23 cellular contexts compared by ENCODE assay signal in the genomic region with DNA sequence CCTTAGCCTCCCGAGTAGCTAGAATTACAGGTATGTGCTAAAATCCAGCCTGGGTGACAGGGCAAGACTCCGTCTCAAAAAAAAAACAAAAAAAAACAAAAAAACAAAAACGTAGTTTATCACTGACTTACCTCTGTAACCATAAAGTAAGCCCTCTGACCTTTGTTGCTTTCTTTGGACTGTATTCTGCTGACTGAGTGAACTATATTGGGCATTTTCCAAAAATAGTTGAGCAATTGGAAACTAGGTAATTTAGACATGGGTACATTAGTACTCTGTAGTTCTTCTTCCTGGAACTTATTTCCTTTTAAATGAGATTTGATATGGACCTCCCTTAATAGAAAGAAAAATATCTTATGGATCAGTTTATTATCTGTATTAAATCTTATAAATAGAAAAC.
DNase-seq lines count a peak whose midpoint lies in the region; ATAC-seq and TF ChIP-seq lines count a peak whose summit lies in the region.
"Had no signal": no experiment of that assay in that cellular context is flagged by ENCODE, and none has a peak within 500 bp of the region (broad histone marks: within the 10 kb centered on the region; RNA-seq: fewer than 3 reads in every experiment).

No MANE protein-coding gene starts in this region.

- H3K27me3 Mint-ChIP-seq in activated naive CD4-positive, alpha-beta T cell treated with anti-CD3 and anti-CD28 coated beads, Interleukin-2, amount 50 U/mL, for 24 hours: no peaks in the 10 kb centered on the region
- H3K27me3 Mint-ChIP-seq in activated naive CD4-positive, alpha-beta T cell treated with anti-CD3 and anti-CD28 coated beads for 36 hours (ENCODE audit: low read depth): no peaks in the 10 kb centered on the region
- H3K27me3 Mint-ChIP-seq in activated CD8-positive, alpha-beta memory T cell treated with anti-CD3 and anti-CD28 coated beads, Interleukin-2, amount 10 ng/mL, durations not matched to agents 7 days and 5 days: no peaks in the 10 kb centered on the region
- H3K27me3 Mint-ChIP-seq: activated CD4-positive, alpha-beta T cell treated with anti-CD3 and anti-CD28 coated beads, Interleukin-2, amount 10 ng/mL, durations not matched to agents 7 days and 5 days; B cell; T-cell had no signal

- H3K9me3 ChIP-seq in ascending aorta: no peaks in the 10 kb centered on the region
- H3K9me3 ChIP-seq: stomach had no signal

- H3K9me3 Mint-ChIP-seq in activated naive CD4-positive, alpha-beta T cell treated with anti-CD3 and anti-CD28 coated beads, Interleukin-2, amount 50 U/mL, for 24 hours: no peaks in the 10 kb centered on the region
- no peaks in the 10 kb centered on the region for H3K9me3 Mint-ChIP-seq in activated naive CD4-positive, alpha-beta T cell treated with anti-CD3 and anti-CD28 coated beads for 36 hours
- no peaks in the 10 kb centered on the region for H3K9me3 Mint-ChIP-seq in activated CD8-positive, alpha-beta memory T cell treated with anti-CD3 and anti-CD28 coated beads, Interleukin-2, amount 10 ng/mL, durations not matched to agents 7 days and 5 days (ENCODE audit: low read depth)
- H3K9me3 Mint-ChIP-seq: activated CD4-positive, alpha-beta T cell treated with anti-CD3 and anti-CD28 coated beads, Interleukin-2, amount 10 ng/mL, durations not matched to agents 7 days and 5 days; T-cell had no signal

- intact Hi-C loops in activated naive CD4-positive, alpha-beta T cell treated with anti-CD3 and anti-CD28 coated beads for 36 hours (cut with micrococcal nuclease): no loop called here
- intact Hi-C loops in sciatic nerve (cut with DNase I): no loop called here
- intact Hi-C loops in ascending aorta (cut with DNase I): loop anchor here (10.0 kb wide), 1 partner anchor 93 kb away; no protein-coding TSS in a partner anchor

- H3K4me1 Mint-ChIP-seq in activated naive CD4-positive, alpha-beta T cell treated with anti-CD3 and anti-CD28 coated beads, Interleukin-2, amount 50 U/mL, for 24 hours: peaks cover 4% of the 10 kb centered on the region
- H3K4me1 Mint-ChIP-seq in activated naive CD4-positive, alpha-beta T cell treated with anti-CD3 and anti-CD28 coated beads for 36 hours (ENCODE audit: low read depth): no peaks in the 10 kb centered on the region
- no peaks in the 10 kb centered on the region for H3K4me1 Mint-ChIP-seq in activated CD8-positive, alpha-beta memory T cell treated with anti-CD3 and anti-CD28 coated beads, Interleukin-2, amount 10 ng/mL, durations not matched to agents 7 days and 5 days
- H3K4me1 Mint-ChIP-seq: activated CD4-positive, alpha-beta T cell treated with anti-CD3 and anti-CD28 coated beads, Interleukin-2, amount 10 ng/mL, durations not matched to agents 7 days and 5 days; T-cell had no signal

- H3K36me3 ChIP-seq in ascending aorta: peaks cover 12 to 33% of the 10 kb centered on the region in 2 donors

- no peak overlapping the region for H3K27ac ChIP-seq in ascending aorta
- H3K27ac ChIP-seq: cardiac muscle cell, parathyroid adenoma, stomach had no signal

- TF ChIP-seq CTCF in fibroblast of pulmonary artery (IDR thresholded peaks at IDR 0.05; ENCODE audit: low read length, missing control alignments) (no peak), GM20000 (IDR thresholded peaks at IDR 0.05; ENCODE audit: extremely low read depth, missing control alignments) (no peak), ascending aorta (IDR thresholded peaks at IDR 0.05) (no peak)

- no peak for DNase-seq in activated naive CD4-positive, alpha-beta T cell treated with anti-CD3 and anti-CD28 coated beads for 36 hours
- DNase-seq in amniotic epithelial cell (ENCODE audit: low read depth) (peak; percentile 8), fibroblast of pulmonary artery (ENCODE audit: low read depth) (peak; percentile 29), sciatic nerve (ENCODE audit: low spot score) (no peak), GM20000 (ENCODE audit: low spot score) (no peak), ascending aorta (ENCODE audit: low spot score in 2 of 2) (no peak)
- DNase-seq in activated CD8-positive, alpha-beta memory T cell treated with anti-CD3 and anti-CD28 coated beads, Interleukin-2, amount 10 ng/mL, durations not matched to agents 7 days and 5 days: no peak
- DNase-seq: 8988T; activated CD4-positive, alpha-beta T cell treated with anti-CD3 and anti-CD28 coated beads, Interleukin-2, amount 10 ng/mL, durations not matched to agents 7 days and 5 days; activated naive CD4-positive, alpha-beta T cell treated with anti-CD3 and anti-CD28 coated beads, Interleukin-2, amount 50 U/mL, for 16 hours; activated T-cell treated with anti-CD3 and anti-CD28 coated beads for 4 hours; NCI-H1048; NCI-H2029 treated with DMSO at 0.1 percent for 48 hours; NCI-H446; stimulated activated CD4-positive, alpha-beta T cell treated with anti-CD3 and anti-CD28 coated beads, Interleukin-4, amount 100 ng/mL, for 24 hours; stomach; T-cell had no signal

- peaks cover 14% of the 10 kb centered on the region for H3K36me3 Mint-ChIP-seq in activated naive CD4-positive, alpha-beta T cell treated with anti-CD3 and anti-CD28 coated beads, Interleukin-2, amount 50 U/mL, for 24 hours
- H3K36me3 Mint-ChIP-seq in activated naive CD4-positive, alpha-beta T cell treated with anti-CD3 and anti-CD28 coated beads for 36 hours (ENCODE audit: low read depth): peaks cover 17% of the 10 kb centered on the region
- H3K36me3 Mint-ChIP-seq in activated CD8-positive, alpha-beta memory T cell treated with anti-CD3 and anti-CD28 coated beads, Interleukin-2, amount 10 ng/mL, durations not matched to agents 7 days and 5 days: peaks cover 24% of the 10 kb centered on the region

- no peak overlapping the region for H3K4me3 Mint-ChIP-seq in activated naive CD4-positive, alpha-beta T cell treated with anti-CD3 and anti-CD28 coated beads, Interleukin-2, amount 50 U/mL, for 24 hours
- no peak overlapping the region for H3K4me3 Mint-ChIP-seq in activated naive CD4-positive, alpha-beta T cell treated with anti-CD3 and anti-CD28 coated beads for 36 hours
- H3K4me3 Mint-ChIP-seq in activated CD8-positive, alpha-beta memory T cell treated with anti-CD3 and anti-CD28 coated beads, Interleukin-2, amount 10 ng/mL, durations not matched to agents 7 days and 5 days: no peak overlapping the region
- H3K4me3 Mint-ChIP-seq: activated CD4-positive, alpha-beta T cell treated with anti-CD3 and anti-CD28 coated beads, Interleukin-2, amount 10 ng/mL, durations not matched to agents 7 days and 5 days; B cell; T-cell had no signal

- H3K4me3 ChIP-seq in fibroblast of pulmonary artery (replicated peaks; ENCODE audit: low read depth, low read length) (no peak overlapping the region), ascending aorta (no peak overlapping the region)
- H3K4me3 ChIP-seq: cardiac muscle cell, lung, smooth muscle cell, stomach had no signal

- H3K27ac Mint-ChIP-seq in activated naive CD4-positive, alpha-beta T cell treated with anti-CD3 and anti-CD28 coated beads, Interleukin-2, amount 50 U/mL, for 24 hours: peak overlapping the region; percentile 65
- H3K27ac Mint-ChIP-seq in activated naive CD4-positive, alpha-beta T cell treated with anti-CD3 and anti-CD28 coated beads for 36 hours: no peak overlapping the region
- no peak overlapping the region for H3K27ac Mint-ChIP-seq in activated CD8-positive, alpha-beta memory T cell treated with anti-CD3 and anti-CD28 coated beads, Interleukin-2, amount 10 ng/mL, durations not matched to agents 7 days and 5 days
- H3K27ac Mint-ChIP-seq: activated CD4-positive, alpha-beta T cell treated with anti-CD3 and anti-CD28 coated beads, Interleukin-2, amount 10 ng/mL, durations not matched to agents 7 days and 5 days; B cell had no signal

- H3K4me1 ChIP-seq in ascending aorta: peaks cover 0 to 2% of the 10 kb centered on the region in 2 donors
- H3K4me1 ChIP-seq: parathyroid adenoma had no signal

- CTCF ChIA-PET in activated naive CD4-positive, alpha-beta T cell treated with anti-CD3 and anti-CD28 coated beads for 36 hours (lab: Charles Lee): no interaction called here
- CTCF ChIA-PET in activated CD8-positive, alpha-beta memory T cell treated with anti-CD3 and anti-CD28 coated beads, Interleukin-2, amount 10 ng/mL, durations not matched to agents 7 days and 5 days (lab: Charles Lee): no interaction called here

- peak; percentile 88 for ATAC-seq in sciatic nerve
- ATAC-seq in activated CD8-positive, alpha-beta memory T cell treated with anti-CD3 and anti-CD28 coated beads, Interleukin-2, amount 10 ng/mL, durations not matched to agents 7 days and 5 days: no peak
- ATAC-seq: T-cell had no signal

- H3K27me3 ChIP-seq in ascending aorta: no peaks in the 10 kb centered on the region
- H3K27me3 ChIP-seq: cardiac muscle cell, stomach had no signal

Comparison
In these comparisons a context has a peak if more than half of its experiments do, and no peak if none do; other contexts are left out.
1. DNase-seq: peak in amniotic epithelial cell (single experiment) and fibroblast of pulmonary artery (single experiment); none in activated naive CD4-positive, alpha-beta T cell treated with anti-CD3 and anti-CD28 coated beads for 36 hours (single experiment), sciatic nerve (single experiment), GM20000 (single experiment), activated CD8-positive, alpha-beta memory T cell treated with anti-CD3 and anti-CD28 coated beads, Interleukin-2, amount 10 ng/mL, durations not matched to agents 7 days and 5 days (single experiment) and ascending aorta (0 of 2).